ENCODE assay signal across 8 cellular contexts in the genomic region with DNA sequence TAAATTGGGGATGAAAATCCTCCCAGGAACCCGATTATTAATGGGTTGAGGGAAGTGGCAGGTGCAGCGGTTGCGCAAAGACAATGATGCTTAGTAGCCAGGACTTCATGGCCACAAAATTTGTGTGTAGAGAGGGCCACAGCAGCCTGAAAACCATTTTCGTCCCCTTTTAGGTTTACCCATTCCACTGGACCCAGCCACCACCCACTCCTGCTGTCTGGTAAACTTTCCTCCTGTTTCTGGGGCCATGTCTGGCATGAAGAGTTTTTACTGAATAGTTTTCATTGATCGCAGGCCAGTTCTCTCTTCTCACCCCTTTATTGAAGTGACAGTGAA.
A peak's percentile ranks its signal among the peaks of the same experiment; 100 is the strongest.
DNase-seq lines count a peak whose midpoint lies in the region; ATAC-seq and TF ChIP-seq lines count a peak whose summit lies in the region.

No MANE protein-coding gene starts in this region.

- peak overlapping the region in 1 of 2 donors; percentile 52 for H3K9ac ChIP-seq in mucosa of rectum (ENCODE audit: low read depth in 1 of 2, low read length in 2 of 2)

- peak overlapping the region; percentile 69 for H3K4me3 Mint-ChIP-seq in central memory CD8-positive, alpha-beta T cell

- H3K27ac Mint-ChIP-seq in central memory CD8-positive, alpha-beta T cell (ENCODE audit: low read depth): peak overlapping the region; percentile 58

- no peak for ATAC-seq in central memory CD8-positive, alpha-beta T cell (replicated peaks; ENCODE audit: extremely low read depth, poor library complexity, severe bottlenecking)
- ATAC-seq in HG03280 (IDR thresholded peaks at IDR 0.05; ENCODE audit: unreplicated experiment): no peak
- no peak for ATAC-seq in HG03095 (IDR thresholded peaks at IDR 0.05; ENCODE audit: unreplicated experiment)

- DNase-seq in cardiac muscle cell (ENCODE audit: low read depth in 1 of 2, low spot score in 1 of 2) (no peak), cardiac septum (ENCODE audit: low spot score) (no peak), HT-29 (ENCODE audit: low spot score) (no peak)
- DNase-seq in central memory CD8-positive, alpha-beta T cell (ENCODE audit: low spot score in 2 of 2): no peak

- H3K27me3 ChIP-seq in cardiac muscle cell: peaks cover 13% of the 10 kb centered on the region
- H3K27me3 ChIP-seq in mucosa of rectum (ENCODE audit: control insufficient read depth in 2 of 2, insufficient read depth in 2 of 2, low read length in 2 of 2): peaks cover 0 to 2% of the 10 kb centered on the region in 2 donors

- peaks cover 3% of the 10 kb centered on the region for H3K36me3 Mint-ChIP-seq in central memory CD8-positive, alpha-beta T cell (ENCODE audit: insufficient read depth)

- H3K4me1 ChIP-seq in cardiac muscle cell (ENCODE audit: low read depth): no peaks in the 10 kb centered on the region
- H3K4me1 ChIP-seq in mucosa of rectum (ENCODE audit: control insufficient read depth in 2 of 2, insufficient read depth in 2 of 2, low read length in 2 of 2): no peaks in the 10 kb centered on the region
- H3K4me1 ChIP-seq in urinary bladder (ENCODE audit: insufficient read depth): no peaks in the 10 kb centered on the region

- no peaks in the 10 kb centered on the region for H3K9me3 Mint-ChIP-seq in central memory CD8-positive, alpha-beta T cell

- peak overlapping the region; percentile 95 for H3K4me3 ChIP-seq in cardiac muscle cell
- peak overlapping the region; percentile 51 to 74 for H3K4me3 ChIP-seq in mucosa of rectum (ENCODE audit: low read length in 2 of 2)
- peak overlapping the region; percentile 65 for H3K4me3 ChIP-seq in urinary bladder (ENCODE audit: low read depth, low read length)

- H3K27me3 Mint-ChIP-seq in central memory CD8-positive, alpha-beta T cell: no peaks in the 10 kb centered on the region

- no peaks in the 10 kb centered on the region for H3K36me3 ChIP-seq in cardiac muscle cell
- H3K36me3 ChIP-seq in mucosa of rectum (ENCODE audit: control insufficient read depth in 2 of 2, insufficient read depth in 2 of 2, low read length in 2 of 2): no peaks in the 10 kb centered on the region
- no peaks in the 10 kb centered on the region for H3K36me3 ChIP-seq in urinary bladder (ENCODE audit: insufficient read depth)

- no peaks in the 10 kb centered on the region for H3K9me3 ChIP-seq in cardiac muscle cell (ENCODE audit: low read depth)
- H3K9me3 ChIP-seq in mucosa of rectum (ENCODE audit: control insufficient read depth in 2 of 2, low read length in 2 of 2): no peaks in the 10 kb centered on the region

- intact Hi-C loops in cardiac septum (cut with DNase I): no loop called here

- no peak for TF ChIP-seq CTCF in cardiac muscle cell (IDR thresholded peaks at IDR 0.05; ENCODE audit: low read depth, low read length)

- 13% methylated on average over 5 of the region's 5 CpGs for WGBS in urinary bladder

- peaks cover 5% of the 10 kb centered on the region for H3K4me1 Mint-ChIP-seq in central memory CD8-positive, alpha-beta T cell

- H3K27ac ChIP-seq in cardiac muscle cell (peak overlapping the region; percentile 38), mucosa of rectum (ENCODE audit: low read depth in 2 of 2, low read length in 2 of 2) (no peak overlapping the region), urinary bladder (ENCODE audit: low read depth) (no peak overlapping the region)
